ENCODE assay signal across 9 cellular contexts in genomic region chr11:32071811-32072210, GRCh38. TPM values are rescaled to one million over a fixed set of nuclear protein-coding genes. Genes with fewer than 3 reads are reported as not detected.
DNase-seq lines count a peak whose midpoint lies in the region; ATAC-seq and TF ChIP-seq lines count a peak whose summit lies in the region.
"Had no signal": no experiment of that assay in that cellular context is flagged by ENCODE, and none has a peak within 500 bp of the region (broad histone marks: within the 10 kb centered on the region; RNA-seq: fewer than 3 reads in every experiment).

No MANE protein-coding gene starts in this region.

- H3K27ac ChIP-seq in mammary epithelial cell (ENCODE audit: insufficient read depth, low read depth, low read length) (no peak overlapping the region), mesendoderm (ENCODE audit: low read depth, low read length) (no peak overlapping the region)

- H3K4me3 Mint-ChIP-seq in T-helper 2 cell treated with Interferon-gamma antibody and Interleukin-4, amounts not matched to agents 5 μg/mL and 100 μg/mL, for 36 hours, result no peak overlapping the region

- intact Hi-C loops in mammary epithelial cell (cut with micrococcal nuclease) (no loop called here), cardiac septum (cut with DNase I) (no loop called here)

- DNase-seq in COLO668 (lab: John Stamatoyannopoulos, UW; ENCODE audit: unreplicated experiment) (peak; percentile 5), LoVo (ENCODE audit: low spot score) (peak; percentile 15), mammary epithelial cell (peak; percentile 46), mesendoderm (peak; percentile 54), cardiac septum (ENCODE audit: low spot score) (no peak)
- DNase-seq in stimulated activated CD4-positive, alpha-beta T cell treated with anti-CD3 and anti-CD28 coated beads, Interleukin-2, amount 100 ng/mL, for 24 hours, result no peak
- no peak for DNase-seq in T-helper 2 cell treated with Interferon-gamma antibody and Interleukin-4, amounts not matched to agents 5 μg/mL and 100 μg/mL, for 36 hours (ENCODE audit: low spot score)
- DNase-seq: activated naive CD4-positive, alpha-beta T cell treated with anti-CD3 and anti-CD28 coated beads, Interleukin-2, amount 50 U/mL, for 16 hours had no signal

- H2BK15ac ChIP-seq in mesendoderm (replicated peaks; ENCODE audit: low read depth), result no peak overlapping the region

- H3K56ac ChIP-seq in mesendoderm (ENCODE audit: low read length), result no peak overlapping the region

- no peaks in the 10 kb centered on the region for H4K20me1 ChIP-seq in mammary epithelial cell (ENCODE audit: insufficient read depth, low read length)

- H3K36me3 Mint-ChIP-seq in T-helper 2 cell treated with Interferon-gamma antibody and Interleukin-4, amounts not matched to agents 5 μg/mL and 100 μg/mL, for 36 hours (ENCODE audit: low read depth), result no peaks in the 10 kb centered on the region

- H3K27me3 ChIP-seq in mammary epithelial cell (ENCODE audit: insufficient read depth, low read length) (no peaks in the 10 kb centered on the region), mesendoderm (ENCODE audit: insufficient read depth, low read length, poor library complexity) (no peaks in the 10 kb centered on the region)

- no peak overlapping the region for H2BK5ac ChIP-seq in mesendoderm (ENCODE audit: low read length)

- no peak overlapping the region for H4K8ac ChIP-seq in mesendoderm (ENCODE audit: low read depth, low read length)

- H3K4me1 ChIP-seq in mammary epithelial cell (ENCODE audit: insufficient read depth, low read length) (no peaks in the 10 kb centered on the region), mesendoderm (ENCODE audit: control insufficient read depth, low read depth, low read length) (no peaks in the 10 kb centered on the region)

- H3K27ac Mint-ChIP-seq in T-helper 2 cell treated with Interferon-gamma antibody and Interleukin-4, amounts not matched to agents 5 μg/mL and 100 μg/mL, for 36 hours, result no peak overlapping the region

- H3K23ac ChIP-seq in mesendoderm (ENCODE audit: low read length), result no peak overlapping the region

- H3K4ac ChIP-seq in mesendoderm (ENCODE audit: low read depth, low read length), result no peak overlapping the region

- H2BK120ac ChIP-seq in mesendoderm (ENCODE audit: low read depth, low read length), result no peak overlapping the region

- peak; percentile 52 to 57 for TF ChIP-seq CTCF in mammary epithelial cell (conservative IDR thresholded peaks at IDR 0.05 in 1 of 2, IDR thresholded peaks at IDR 0.05 in 1 of 2; ENCODE audit: extremely low read depth in 1 of 2, insufficient read depth in 1 of 2, low read depth in 1 of 2, low read length in 2 of 2)

- peaks cover 34% of the 10 kb centered on the region for H3K27me3 Mint-ChIP-seq in T-helper 2 cell treated with Interferon-gamma antibody and Interleukin-4, amounts not matched to agents 5 μg/mL and 100 μg/mL, for 36 hours (ENCODE audit: low read depth)

- WGBS in mammary epithelial cell (ENCODE audit: low coverage, missing lambda C conversion rate), result 40% methylated on average over 3 of the region's 4 CpGs
- no CpG with 5 or more reads among the region's 4 CpGs for WGBS in mesendoderm (ENCODE audit: extremely low coverage, insufficient coverage, low lambda C conversion rate)

- CTCF ChIA-PET in mammary epithelial cell (lab: Charles Lee; ENCODE audit: low non-redundant PET), result no interaction called here

- no peak overlapping the region for H2AK5ac ChIP-seq in mesendoderm (ENCODE audit: low read length)

- H4K5ac ChIP-seq in mesendoderm (ENCODE audit: low read length), result no peak overlapping the region

- no peaks in the 10 kb centered on the region for H3K36me3 ChIP-seq in mammary epithelial cell (ENCODE audit: insufficient read depth, low read length)
- no peaks in the 10 kb centered on the region for H3K36me3 ChIP-seq in mesendoderm (ENCODE audit: control insufficient read depth, insufficient read depth, low read length)

- no peak overlapping the region for H3K18ac ChIP-seq in mesendoderm (ENCODE audit: low read length)

- H3K4me2 ChIP-seq in mammary epithelial cell (ENCODE audit: insufficient read depth, low read depth, low read length) (no peak overlapping the region), mesendoderm (ENCODE audit: low read length) (no peak overlapping the region)

- H3K4me1 Mint-ChIP-seq in T-helper 2 cell treated with Interferon-gamma antibody and Interleukin-4, amounts not matched to agents 5 μg/mL and 100 μg/mL, for 36 hours (ENCODE audit: low read depth), result no peaks in the 10 kb centered on the region

- no peaks in the 10 kb centered on the region for H3K9me3 Mint-ChIP-seq in T-helper 2 cell treated with Interferon-gamma antibody and Interleukin-4, amounts not matched to agents 5 μg/mL and 100 μg/mL, for 36 hours

- H3K9ac ChIP-seq in mammary epithelial cell (ENCODE audit: insufficient read depth, low read length), result no peak overlapping the region
- H3K9ac ChIP-seq in mesendoderm (ENCODE audit: low read length), result no peak overlapping the region

- H3K79me2 ChIP-seq in mammary epithelial cell (ENCODE audit: insufficient read depth, low read length) (no peaks in the 10 kb centered on the region), mesendoderm (ENCODE audit: control insufficient read depth, insufficient read depth, low read length) (no peaks in the 10 kb centered on the region)

- BruUV-seq in mammary epithelial cell (replicated peaks; lab: Mats Ljungman, UMichigan), result no TSS peak

- no peaks in the 10 kb centered on the region for H3K9me3 ChIP-seq in mammary epithelial cell (replicated peaks; ENCODE audit: insufficient read depth, low read length)

- dilution Hi-C loops in mammary epithelial cell (cut with HindIII; ENCODE audit: low sequenced_read_pairs), result no loop called here

- H2AFZ ChIP-seq in mammary epithelial cell (ENCODE audit: low read depth, low read length), result no peak overlapping the region

- no peak for ATAC-seq in esophagus mucosa

- H3K4me3 ChIP-seq in mammary epithelial cell (replicated peaks in 1 of 3; ENCODE audit: insufficient read depth in 1 of 3, low read depth in 2 of 3, low read length in 3 of 3), result no peak overlapping the region
- H3K4me3 ChIP-seq in mesendoderm (ENCODE audit: low read length), result no peak overlapping the region

- H3K79me1 ChIP-seq in mesendoderm (ENCODE audit: low read length), result no peaks in the 10 kb centered on the region

- in situ Hi-C loops in mammary epithelial cell (cut with MboI; ENCODE audit: low sequenced_read_pairs in 2 of 2), result no loop called here

RNA-seq across cellular contexts. Expression of gene RCN1, which starts 19.1 kb away (rescaled TPM):
- total RNA-seq in mammary epithelial cell (100 to 1,000 TPM; 101 to 163 TPM), esophagus mucosa (21.6 TPM), cardiac septum (26.0 TPM)
- polyA plus RNA-seq in mammary epithelial cell, result 59.9 TPM
- 29.8 TPM for polyA minus RNA-seq in mammary epithelial cell
- 127 TPM for polyA plus RNA-seq in mesendoderm (2013, experiment 1 of 2)
- polyA plus RNA-seq in mesendoderm (2013, experiment 2 of 2), result 127 TPM

Comparison
In these comparisons a context has a peak if more than half of its experiments do, and no peak if none do; other contexts are left out.
1. DNase-seq: peak in COLO668 (single experiment), LoVo (single experiment), mammary epithelial cell (single experiment) and mesendoderm (single experiment); none in stimulated activated CD4-positive, alpha-beta T cell treated with anti-CD3 and anti-CD28 coated beads, Interleukin-2, amount 100 ng/mL, for 24 hours (0 of 2), T-helper 2 cell treated with Interferon-gamma antibody and Interleukin-4, amounts not matched to agents 5 μg/mL and 100 μg/mL, for 36 hours (single experiment) and cardiac septum (single experiment).